Comparison of ENCODE assay signal across 8 cellular contexts in the genomic region with DNA sequence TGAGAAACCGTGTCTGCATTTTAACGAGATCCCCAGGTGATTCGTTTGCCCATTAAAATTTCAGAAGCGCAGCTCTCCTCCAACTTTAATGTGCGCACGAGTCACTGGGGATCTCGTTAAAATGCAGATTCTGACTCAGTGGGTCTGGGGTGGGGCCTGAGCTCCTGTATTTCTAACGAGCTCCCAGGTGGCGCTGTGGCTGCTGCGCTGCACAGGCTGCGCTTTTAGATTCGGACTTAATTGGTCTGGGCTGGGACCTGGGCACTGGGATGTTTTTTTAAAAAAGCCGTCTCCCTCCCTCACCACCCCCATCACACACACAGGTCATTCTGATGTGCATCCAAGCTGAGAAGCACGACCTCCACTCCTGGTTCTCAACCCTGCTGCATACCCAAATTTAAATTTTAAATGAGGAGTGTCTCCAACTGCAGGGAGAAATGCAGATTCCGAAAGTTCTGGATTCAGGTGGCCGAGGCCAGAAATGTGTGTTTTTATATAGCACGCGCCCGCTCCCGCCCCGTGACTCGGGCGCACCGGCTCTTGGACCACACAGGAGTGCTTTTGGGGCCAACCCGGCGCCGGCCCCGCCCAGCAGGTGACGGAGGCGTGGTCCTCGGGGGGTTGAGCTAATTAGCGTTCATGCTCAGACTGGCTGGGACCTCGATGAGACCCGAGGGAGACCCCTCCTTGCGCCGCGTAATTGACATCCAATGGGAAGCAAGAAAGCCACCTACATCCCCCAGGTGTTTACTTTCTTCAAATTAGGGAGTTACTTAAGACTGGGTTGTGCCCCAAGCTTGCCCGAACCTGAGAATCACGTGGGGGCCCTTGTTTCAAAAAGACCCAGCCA.
DNase-seq lines count a peak whose midpoint lies in the region; ATAC-seq lines count a peak whose summit lies in the region.

No MANE protein-coding gene starts in this region.

- peak; percentile 73 for ATAC-seq in stimulated activated naive CD8-positive, alpha-beta T cell treated with anti-CD3 and anti-CD28 coated beads, Interleukin-15, Interleukin-2, amounts not matched to agents 100 U/mL and 50 U/mL, for 24 hours
- ATAC-seq in GM18519 (IDR thresholded peaks at IDR 0.05; ENCODE audit: low FRiP score, unreplicated experiment) (no peak), HG03378 (IDR thresholded peaks at IDR 0.05; ENCODE audit: unreplicated experiment) (no peak)

- DNase-seq in NCI-H82 (lab: John Stamatoyannopoulos, UW) (peak; percentile 19), NCI-H82 treated with DMSO at 0.1 percent for 48 hours (lab: John Stamatoyannopoulos, UW; ENCODE audit: unreplicated experiment) (no peak), astrocyte of the hippocampus (ENCODE audit: low read depth, low spot score) (peak; percentile 68), islet precursor cell (peak; percentile 88), inferior parietal cortex (ENCODE audit: extremely low spot score) (no peak)
- peak; percentile 60 for DNase-seq in stimulated activated naive CD8-positive, alpha-beta T cell treated with anti-CD3 and anti-CD28 coated beads, Interleukin-15, Interleukin-2, amounts not matched to agents 100 U/mL and 50 U/mL, for 24 hours

Comparison
In these comparisons a context has a peak if more than half of its experiments do, and no peak if none do; other contexts are left out.
1. DNase-seq: peak in NCI-H82 (single experiment), astrocyte of the hippocampus (single experiment), islet precursor cell (single experiment) and stimulated activated naive CD8-positive, alpha-beta T cell treated with anti-CD3 and anti-CD28 coated beads, Interleukin-15, Interleukin-2, amounts not matched to agents 100 U/mL and 50 U/mL, for 24 hours (single experiment); none in NCI-H82 treated with DMSO at 0.1 percent for 48 hours (single experiment) and inferior parietal cortex (single experiment).